ENCODE assay signal across 13 cellular contexts in genomic region chr11:34330653-34331052, GRCh38. TPM values are rescaled to one million over a fixed set of nuclear protein-coding genes. Genes with fewer than 3 reads are reported as not detected.
A peak's percentile ranks its signal among the peaks of the same experiment; 100 is the strongest.
DNase-seq lines count a peak whose midpoint lies in the region; ATAC-seq and TF ChIP-seq lines count a peak whose summit lies in the region.
"Had no signal": no experiment of that assay in that cellular context is flagged by ENCODE, and none has a peak within 500 bp of the region (broad histone marks: within the 10 kb centered on the region; RNA-seq: fewer than 3 reads in every experiment).

No MANE protein-coding gene starts in this region.

- H3K27ac ChIP-seq in right cardiac atrium (ENCODE audit: low read length) (peak overlapping the region; percentile 23), body of pancreas (peak overlapping the region in 1 of 4 donors; percentile 7)
- H3K27ac ChIP-seq: RWPE1, SJCRH30 had no signal

- TF ChIP-seq CTCF in body of pancreas (IDR thresholded peaks at IDR 0.05), result no peak

- H3K27me3 ChIP-seq in right cardiac atrium (ENCODE audit: control insufficient read depth, insufficient read depth), result no peaks in the 10 kb centered on the region
- no peaks in the 10 kb centered on the region for H3K27me3 ChIP-seq in body of pancreas
- H3K27me3 ChIP-seq: SJCRH30 had no signal

- intact Hi-C loops in right cardiac atrium (cut with DNase I) (no loop called here), Right ventricle myocardium inferior (cut with DNase I) (no loop called here), body of pancreas (cut with DNase I) (no loop called here)

- TF ChIP-seq POLR2A in body of pancreas (IDR thresholded peaks at IDR 0.05), result no peak

- ATAC-seq in right cardiac atrium, result no peak
- no peak for ATAC-seq in Right ventricle myocardium inferior
- ATAC-seq in body of pancreas, result peak; percentile 65
- ATAC-seq in GM18868 (IDR thresholded peaks at IDR 0.05; ENCODE audit: unreplicated experiment), result no peak
- ATAC-seq in GM18519 (IDR thresholded peaks at IDR 0.05; ENCODE audit: low FRiP score, unreplicated experiment), result no peak

- peaks cover 9% of the 10 kb centered on the region for H3K4me1 ChIP-seq in right cardiac atrium (ENCODE audit: control insufficient read depth, insufficient read depth, low read length)
- H3K4me1 ChIP-seq in body of pancreas, result peaks cover 29% of the 10 kb centered on the region

- H3K4me3 ChIP-seq in right cardiac atrium (ENCODE audit: low read length), result no peak overlapping the region
- H3K4me3 ChIP-seq in body of pancreas, result no peak overlapping the region
- H3K4me3 ChIP-seq: SJCRH30 had no signal

- H3K9me3 ChIP-seq in right cardiac atrium (ENCODE audit: control insufficient read depth, low read length) (no peaks in the 10 kb centered on the region), body of pancreas (no peaks in the 10 kb centered on the region)
- H3K9me3 ChIP-seq: SJCRH30 had no signal

- H3K36me3 ChIP-seq in body of pancreas (replicated peaks in 1 of 2; ENCODE audit: insufficient read depth in 1 of 2, low read depth in 2 of 2), result no peaks in the 10 kb centered on the region
- H3K36me3 ChIP-seq: SJCRH30 had no signal

- DNase-seq in right cardiac atrium (no peak), Right ventricle myocardium inferior (ENCODE audit: missing footprints) (no peak), NCI-H69 (lab: John Stamatoyannopoulos, UW) (peak; percentile 72), body of pancreas (peak; percentile 53 to 65 (median 59))
- DNase-seq in activated CD8-positive, alpha-beta memory T cell treated with anti-CD3 and anti-CD28 coated beads, Interleukin-2, amount 50 U/mL, for 4 hours, result no peak
- DNase-seq: CD4-positive, CD25-positive, alpha-beta regulatory T cell; MM.1S; NCI-H187 treated with DMSO at 0.1 percent for 48 hours; NCI-H524 treated with DMSO at 0.1 percent for 48 hours; SJCRH30 had no signal

RNA-seq across cellular contexts. Expression of gene ABTB2, which starts 27.2 kb away (rescaled TPM):
- total RNA-seq in right cardiac atrium, result 10 to 100 TPM in 3 of 4 donors, 1 to 10 TPM in 1; 8.5 to 14.1 (median 12.4) TPM
- polyA plus RNA-seq in right cardiac atrium, result 3.7 TPM
- 14.3 TPM for total RNA-seq in Right ventricle myocardium inferior
- total RNA-seq in body of pancreas, result 1 to 10 TPM; 2.1 to 4.3 TPM

Comparison
In these comparisons a context has a peak if more than half of its experiments do, and no peak if none do; other contexts are left out.
1. DNase-seq: peak in NCI-H69 (single experiment) and body of pancreas (4 of 4); none in right cardiac atrium (0 of 3), Right ventricle myocardium inferior (single experiment) and activated CD8-positive, alpha-beta memory T cell treated with anti-CD3 and anti-CD28 coated beads, Interleukin-2, amount 50 U/mL, for 4 hours (single experiment).